ENCODE assay signal across 1 cellular context in the genomic region with DNA sequence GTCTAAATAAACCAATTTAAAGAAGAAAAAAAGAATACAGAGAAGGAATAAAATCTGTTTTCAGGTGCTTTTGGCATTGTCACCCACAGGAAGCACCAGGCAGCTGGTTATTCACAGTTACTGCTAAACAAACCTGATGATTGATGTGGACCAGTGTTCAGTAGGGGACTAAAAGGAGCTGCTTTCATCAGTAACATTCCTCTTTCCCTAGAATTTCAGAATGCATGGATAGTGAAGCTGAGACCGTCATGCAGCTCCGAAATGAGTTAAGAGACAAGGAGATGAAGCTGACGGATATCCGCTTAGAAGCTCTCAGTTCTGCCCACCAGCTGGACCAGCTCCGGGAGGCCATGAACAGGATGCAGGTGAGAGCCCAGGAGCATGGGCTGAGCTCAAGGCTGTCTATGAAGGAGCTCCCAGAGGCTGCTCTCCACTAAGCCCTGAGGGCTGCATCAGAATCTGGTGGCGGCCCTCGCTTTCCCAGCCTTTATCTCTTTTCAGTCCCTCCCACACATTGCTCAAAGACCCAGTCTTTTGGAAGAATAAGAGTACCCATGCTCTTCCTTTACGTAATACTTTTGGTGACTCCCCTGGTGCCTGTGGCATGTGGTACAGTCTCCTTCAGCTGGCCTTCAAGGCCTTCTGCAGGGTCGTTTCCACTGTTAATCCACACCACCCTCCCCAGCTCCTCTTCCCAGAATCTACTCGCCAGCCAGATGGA.
TF ChIP-seq lines count a peak whose summit lies in the region.

No MANE protein-coding gene starts in this region.

TF ChIP-seq in K562, 482 proteins besides CTCF, POLR2A, EP300 and RAD21 (continued from another document):
- TF ChIP-seq, protein P1, sequence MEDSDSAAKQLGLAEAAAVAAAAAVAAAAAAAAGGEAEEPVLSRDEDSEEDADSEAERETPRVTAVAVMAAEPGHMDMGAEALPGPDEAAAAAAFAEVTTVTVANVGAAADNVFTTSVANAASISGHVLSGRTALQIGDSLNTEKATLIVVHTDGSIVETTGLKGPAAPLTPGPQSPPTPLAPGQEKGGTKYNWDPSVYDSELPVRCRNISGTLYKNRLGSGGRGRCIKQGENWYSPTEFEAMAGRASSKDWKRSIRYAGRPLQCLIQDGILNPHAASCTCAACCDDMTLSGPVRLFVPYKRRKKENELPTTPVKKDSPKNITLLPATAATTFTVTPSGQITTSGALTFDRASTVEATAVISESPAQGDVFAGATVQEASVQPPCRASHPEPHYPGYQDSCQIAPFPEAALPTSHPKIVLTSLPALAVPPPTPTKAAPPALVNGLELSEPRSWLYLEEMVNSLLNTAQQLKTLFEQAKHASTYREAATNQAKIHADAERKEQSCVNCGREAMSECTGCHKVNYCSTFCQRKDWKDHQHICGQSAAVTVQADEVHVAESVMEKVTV (CRISPR knock-in tag; IDR thresholded peaks at IDR 0.05), result no peak
- TF ChIP-seq RHOXF2B (CRISPR knock-in tag; conservative IDR thresholded peaks at IDR 0.05) (no peak), DACH1 (IDR thresholded peaks at IDR 0.05; ENCODE audit: partially characterized antibody) (no peak), JUN (IDR thresholded peaks at IDR 0.05; ENCODE audit: borderline replicate concordance, low read depth, low read length) (no peak), JUN (CRISPR knock-in tag; IDR thresholded peaks at IDR 0.05; ENCODE audit: borderline replicate concordance) (no peak), PTRF (tag; IDR thresholded peaks at IDR 0.05) (no peak), PYGO2 (tag; IDR thresholded peaks at IDR 0.05) (no peak), ZFPM2 (CRISPR knock-in tag; IDR thresholded peaks at IDR 0.05) (no peak), HMG20A (CRISPR knock-in tag; conservative IDR thresholded peaks at IDR 0.05) (no peak), KDM2B (CRISPR knock-in tag; IDR thresholded peaks at IDR 0.05) (no peak), EWSR1 (IDR thresholded peaks at IDR 0.05; ENCODE audit: borderline replicate concordance, low read depth, partially characterized antibody) (no peak), MEIS2 (IDR thresholded peaks at IDR 0.05; ENCODE audit: partially characterized antibody) (no peak)
- TF ChIP-seq, protein P2, sequence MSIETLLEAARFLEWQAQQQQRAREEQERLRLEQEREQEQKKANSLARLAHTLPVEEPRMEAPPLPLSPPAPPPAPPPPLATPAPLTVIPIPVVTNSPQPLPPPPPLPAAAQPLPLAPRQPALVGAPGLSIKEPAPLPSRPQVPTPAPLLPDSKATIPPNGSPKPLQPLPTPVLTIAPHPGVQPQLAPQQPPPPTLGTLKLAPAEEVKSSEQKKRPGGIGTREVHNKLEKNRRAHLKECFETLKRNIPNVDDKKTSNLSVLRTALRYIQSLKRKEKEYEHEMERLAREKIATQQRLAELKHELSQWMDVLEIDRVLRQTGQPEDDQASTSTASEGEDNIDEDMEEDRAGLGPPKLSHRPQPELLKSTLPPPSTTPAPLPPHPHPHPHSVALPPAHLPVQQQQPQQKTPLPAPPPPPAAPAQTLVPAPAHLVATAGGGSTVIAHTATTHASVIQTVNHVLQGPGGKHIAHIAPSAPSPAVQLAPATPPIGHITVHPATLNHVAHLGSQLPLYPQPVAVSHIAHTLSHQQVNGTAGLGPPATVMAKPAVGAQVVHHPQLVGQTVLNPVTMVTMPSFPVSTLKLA (conservative IDR thresholded peaks at IDR 0.05), result no peak
- TF ChIP-seq, protein P3, sequence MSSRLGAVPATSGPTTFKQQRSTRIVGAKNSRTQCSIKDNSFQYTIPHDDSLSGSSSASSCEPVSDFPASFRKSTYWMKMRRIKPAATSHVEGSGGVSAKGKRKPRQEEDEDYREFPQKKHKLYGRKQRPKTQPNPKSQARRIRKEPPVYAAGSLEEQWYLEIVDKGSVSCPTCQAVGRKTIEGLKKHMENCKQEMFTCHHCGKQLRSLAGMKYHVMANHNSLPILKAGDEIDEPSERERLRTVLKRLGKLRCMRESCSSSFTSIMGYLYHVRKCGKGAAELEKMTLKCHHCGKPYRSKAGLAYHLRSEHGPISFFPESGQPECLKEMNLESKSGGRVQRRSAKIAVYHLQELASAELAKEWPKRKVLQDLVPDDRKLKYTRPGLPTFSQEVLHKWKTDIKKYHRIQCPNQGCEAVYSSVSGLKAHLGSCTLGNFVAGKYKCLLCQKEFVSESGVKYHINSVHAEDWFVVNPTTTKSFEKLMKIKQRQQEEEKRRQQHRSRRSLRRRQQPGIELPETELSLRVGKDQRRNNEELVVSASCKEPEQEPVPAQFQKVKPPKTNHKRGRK (tag; IDR thresholded peaks at IDR 0.05), result peak; percentile 76; the same call in 1 of the 2 replicates
- TF ChIP-seq, protein P4, sequence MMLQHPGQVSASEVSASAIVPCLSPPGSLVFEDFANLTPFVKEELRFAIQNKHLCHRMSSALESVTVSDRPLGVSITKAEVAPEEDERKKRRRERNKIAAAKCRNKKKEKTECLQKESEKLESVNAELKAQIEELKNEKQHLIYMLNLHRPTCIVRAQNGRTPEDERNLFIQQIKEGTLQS (IDR thresholded peaks at IDR 0.05), result no peak
- TF ChIP-seq, protein P4 (CRISPR knock-in tag; conservative IDR thresholded peaks at IDR 0.05), result no peak
